In the genomic region with DNA sequence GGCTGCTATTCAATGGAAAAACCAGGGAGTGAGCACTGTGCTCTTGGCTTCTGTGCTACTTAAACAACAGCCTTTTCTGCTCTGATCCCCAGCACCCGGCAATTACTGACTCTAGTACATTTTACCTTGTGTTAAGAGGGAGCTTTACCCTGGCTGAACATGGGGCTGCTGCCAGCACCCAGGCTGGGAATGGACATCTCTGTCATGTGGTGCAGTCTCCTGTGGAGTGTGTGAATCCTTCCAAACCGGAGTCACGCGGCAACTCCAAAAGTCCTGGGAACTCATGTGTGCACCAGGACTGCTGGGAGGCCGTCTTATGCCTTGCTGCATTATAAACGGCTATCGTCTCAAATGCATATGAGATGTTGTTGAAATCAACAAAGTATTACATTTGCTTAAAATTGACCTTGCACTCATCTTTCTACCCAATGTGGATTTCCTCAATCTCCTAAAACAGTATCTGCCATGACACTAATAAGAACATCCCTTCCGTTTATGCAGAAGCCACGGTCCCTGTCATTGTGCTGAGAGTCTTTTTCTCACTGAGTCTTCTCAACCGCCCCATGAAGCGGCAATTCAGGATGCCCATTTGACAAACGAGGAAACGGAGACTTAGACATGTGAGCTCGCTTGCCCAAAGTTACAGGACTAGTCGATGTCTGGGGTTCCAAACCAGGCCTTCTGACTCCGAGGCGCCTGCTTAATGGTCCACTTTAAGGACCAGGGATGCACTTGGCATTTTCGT, we compare ENCODE assay signal across 8 cellular contexts. TPM values are rescaled to one million over a fixed set of nuclear protein-coding genes. Genes with fewer than 3 reads are reported as not detected.
DNase-seq lines count a peak whose midpoint lies in the region; ATAC-seq, FAIRE-seq and TF ChIP-seq lines count a peak whose summit lies in the region.

No MANE protein-coding gene starts in this region.

- no peaks in the 10 kb centered on the region for H3K9me3 Mint-ChIP-seq in immature natural killer cell
- no peaks in the 10 kb centered on the region for H3K9me3 Mint-ChIP-seq in stimulated activated naive CD8-positive, alpha-beta T cell treated with anti-CD3 and anti-CD28 coated beads, Interleukin-15, amount 100 ng/mL, for 72 hours

- H3K27me3 Mint-ChIP-seq in immature natural killer cell (ENCODE audit: low read depth in 3 of 3), result peaks cover 1 to 18% (median 6%) of the 10 kb centered on the region in 3 donors
- peaks cover 34% of the 10 kb centered on the region for H3K27me3 Mint-ChIP-seq in stimulated activated naive CD8-positive, alpha-beta T cell treated with anti-CD3 and anti-CD28 coated beads, Interleukin-15, amount 100 ng/mL, for 72 hours

- no peaks in the 10 kb centered on the region for H3K9me2 ChIP-seq in Karpas-422 (replicated peaks; ENCODE audit: insufficient read depth, low read length)

- peaks cover 0 to 6% (median 0%) of the 10 kb centered on the region in 3 donors for H3K36me3 Mint-ChIP-seq in immature natural killer cell

- H3K4me3 ChIP-seq in Karpas-422 (ENCODE audit: low read length), result peak overlapping the region; percentile 82; the same call in 1 of the 2 replicates
- H3K4me3 ChIP-seq in astrocyte of the cerebellum (ENCODE audit: low read depth, low read length), result peak overlapping the region; percentile 85

- no peak for DNase-seq in Karpas-422
- no peak for DNase-seq in astrocyte of the cerebellum (ENCODE audit: low read depth)
- DNase-seq in immature natural killer cell, result no peak
- no peak for DNase-seq in stimulated activated naive CD8-positive, alpha-beta T cell treated with anti-CD3 and anti-CD28 coated beads, Interleukin-15, amount 100 ng/mL, for 72 hours
- no peak for DNase-seq in NK-92 treated with Interleukin-12 subunit alpha and Interleukin-12 subunit beta, amount 100 ng/mL, for 24 hours (lab: John Stamatoyannopoulos, UW)
- DNase-seq in GM12892 (ENCODE audit: insufficient read length), result no peak
- no peak for DNase-seq in DMS79 (lab: John Stamatoyannopoulos, UW)

- H3K4me1 ChIP-seq in Karpas-422 (ENCODE audit: low read length), result peaks cover 22% of the 10 kb centered on the region

- peak overlapping the region; percentile 94 for H3K4me2 ChIP-seq in Karpas-422 (ENCODE audit: low read depth, low read length, poor library complexity, severe bottlenecking)

- no peaks in the 10 kb centered on the region for H3K36me3 ChIP-seq in Karpas-422 (ENCODE audit: insufficient read depth, low read length)

- no peak overlapping the region for H2AFZ ChIP-seq in Karpas-422 (ENCODE audit: low read length)

- FAIRE-seq in GM12892 (lab: Jason Lieb, UNC), result no peak

- no peak for TF ChIP-seq POLR2A in GM12892 (IDR thresholded peaks at IDR 0.05; ENCODE audit: low read depth, low read length)

- peak overlapping the region; percentile 63; the same call in 1 of the 2 replicates for H3K9ac ChIP-seq in Karpas-422 (ENCODE audit: low read length)

- H3K9me3 ChIP-seq in Karpas-422 (ENCODE audit: low read length), result no peaks in the 10 kb centered on the region

- H4K20me1 ChIP-seq in Karpas-422 (ENCODE audit: insufficient read depth, low read depth, low read length), result no peaks in the 10 kb centered on the region

- in situ Hi-C loops in astrocyte of the cerebellum (cut with HindIII; ENCODE audit: low sequenced_read_pairs), result no loop called here

- H3K27ac Mint-ChIP-seq in immature natural killer cell, result peak overlapping the region in 1 of 6 donors; percentile 71
- H3K27ac Mint-ChIP-seq in stimulated activated naive CD8-positive, alpha-beta T cell treated with anti-CD3 and anti-CD28 coated beads, Interleukin-15, amount 100 ng/mL, for 72 hours, result no peak overlapping the region

- no peaks in the 10 kb centered on the region for H3K27me3 ChIP-seq in Karpas-422 (ENCODE audit: low read length)

- H3K27ac ChIP-seq in Karpas-422 (ENCODE audit: low read length), result no peak overlapping the region

- no peak for TF ChIP-seq CTCF in astrocyte of the cerebellum (IDR thresholded peaks at IDR 0.05; ENCODE audit: low read depth, low read length, missing control alignments)

- ATAC-seq in stimulated activated naive CD8-positive, alpha-beta T cell treated with anti-CD3 and anti-CD28 coated beads, Interleukin-15, amount 100 ng/mL, for 72 hours, result no peak
- ATAC-seq in GM21526 (IDR thresholded peaks at IDR 0.05; ENCODE audit: low FRiP score, unreplicated experiment), result no peak

- H3K4me3 Mint-ChIP-seq in immature natural killer cell, result peak overlapping the region; percentile 81 to 88 (median 86)
- H3K4me3 Mint-ChIP-seq in stimulated activated naive CD8-positive, alpha-beta T cell treated with anti-CD3 and anti-CD28 coated beads, Interleukin-15, amount 100 ng/mL, for 72 hours, result peak overlapping the region; percentile 78 to 86

- peaks cover 45 to 52% of the 10 kb centered on the region in 2 donors for H3K4me1 Mint-ChIP-seq in immature natural killer cell
- H3K4me1 Mint-ChIP-seq in stimulated activated naive CD8-positive, alpha-beta T cell treated with anti-CD3 and anti-CD28 coated beads, Interleukin-15, amount 100 ng/mL, for 72 hours, result peaks cover 29% of the 10 kb centered on the region

- no peaks in the 10 kb centered on the region for H3K79me2 ChIP-seq in Karpas-422 (ENCODE audit: low read length)

RNA-seq across cellular contexts. Expression of a gene that starts 0.9 kb away (rescaled TPM):
- total RNA-seq in Karpas-422 (2014; rRNA removed; shearing (Covaris generic); ENCODE audit: low replicate concordance), result 33.7 and 36.7 TPM in 2 replicates
- polyA plus RNA-seq in immature natural killer cell, result 100 to 1,000 TPM; 199 to 325 (median 226) TPM
- polyA plus RNA-seq in GM12892 (2012; ENCODE audit: missing spikeins), result 8.4 TPM
